16 cellular contexts compared by ENCODE assay signal in the genomic region with DNA sequence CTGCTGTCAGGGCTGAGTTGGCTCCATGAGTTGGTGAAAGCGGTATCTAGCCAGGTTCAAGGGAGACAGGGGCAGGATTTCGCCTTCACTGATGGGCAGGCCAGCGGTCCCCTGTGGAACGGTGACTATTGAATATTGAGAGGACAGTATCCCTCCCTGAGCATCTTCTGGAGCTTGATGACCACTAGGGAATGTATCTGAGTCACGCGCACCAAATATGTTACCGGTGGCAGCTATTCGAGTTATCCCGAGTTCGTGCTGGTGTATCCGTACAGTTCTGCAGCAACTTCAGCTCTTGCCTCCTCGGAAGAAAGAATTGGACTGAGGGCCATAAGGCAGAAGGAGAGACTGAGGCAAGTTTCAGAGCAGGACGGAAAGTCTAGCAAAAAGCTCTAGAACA. TPM values are rescaled to one million over a fixed set of nuclear protein-coding genes. Genes with fewer than 3 reads are reported as not detected.
DNase-seq lines count a peak whose midpoint lies in the region; FAIRE-seq and TF ChIP-seq lines count a peak whose summit lies in the region.
"Had no signal": no experiment of that assay in that cellular context is flagged by ENCODE, and none has a peak within 500 bp of the region (broad histone marks: within the 10 kb centered on the region; RNA-seq: fewer than 3 reads in every experiment).

No MANE protein-coding gene starts in this region.

- H4K5ac ChIP-seq in H9 (ENCODE audit: insufficient read length, low read depth, low read length), result no peak overlapping the region
- H4K5ac ChIP-seq in H1 (ENCODE audit: insufficient read length, low read depth, low read length), result no peak overlapping the region

- no peaks in the 10 kb centered on the region for H3K79me1 ChIP-seq in H9 (ENCODE audit: insufficient read depth, low read depth, low read length, poor library complexity, severe bottlenecking)
- H3K79me1 ChIP-seq in H1 (ENCODE audit: low read depth, low read length), result peaks cover 2% of the 10 kb centered on the region; the same call in 1 of the 2 replicates

- H3K36me3 Mint-ChIP-seq in H9 (ENCODE audit: insufficient read depth in 1 of 3, low read depth in 3 of 3), result peaks cover 25 to 77% (median 56%) of the 10 kb centered on the region in 3 experiments
- H3K36me3 Mint-ChIP-seq in nephron progenitor cell (ENCODE audit: low read depth), result peaks cover 42% of the 10 kb centered on the region

- H2BK15ac ChIP-seq in H9 (ENCODE audit: low read depth, low read length), result no peak overlapping the region
- H2BK15ac ChIP-seq in H1 (ENCODE audit: low read length), result no peak overlapping the region

- POLR2A ChIA-PET in H1 (lab: Charles Lee; ENCODE audit: partially characterized antibody), result interaction anchor here (1.1 to 1.8 kb wide), 3 partner anchors 12 to 38 kb away, joined by 3 to 9 read pairs (median 7); partner anchors contain the start of gene MTHFD1L

- H2BK12ac ChIP-seq in H9 (ENCODE audit: insufficient read length, low read depth, low read length), result no peak overlapping the region
- H2BK12ac ChIP-seq in H1 (ENCODE audit: low read depth, low read length), result no peak overlapping the region

- H3K4me2 ChIP-seq in H9 (ENCODE audit: insufficient read depth, insufficient read length, low read length) (no peak overlapping the region), H1 (ENCODE audit: insufficient read depth in 1 of 2, low read depth in 2 of 2, low read length in 2 of 2) (no peak overlapping the region)
- H3K4me2 ChIP-seq: BLaER1 treated with 17β-estradiol and CSF1 and Interleukin-3, amounts not matched to agents 10 nM and 100 nM had no signal

- no peak overlapping the region for H3K9ac ChIP-seq in H9 (ENCODE audit: extremely low read depth, insufficient read length, low read length)
- H3K9ac ChIP-seq in H1 (replicated peaks in 1 of 4; ENCODE audit: extremely low read depth in 1 of 4, low read depth in 3 of 4, low read length in 3 of 4), result no peak overlapping the region
- H3K9ac ChIP-seq: BLaER1 treated with 17β-estradiol and CSF1 and Interleukin-3, amounts not matched to agents 10 nM and 100 nM; GM23248 had no signal

- H3K79me2 ChIP-seq in H9 (ENCODE audit: insufficient read depth, low read length) (no peaks in the 10 kb centered on the region), H1 (ENCODE audit: control insufficient read depth in 1 of 2, insufficient read depth in 2 of 2, low read length in 2 of 2) (0 out of 4 replicates have a peak, but pooled peaks cover 0 to 6% of the 10 kb centered on the region in 2 experiments)

- TF ChIP-seq POLR2A in H1 (IDR thresholded peaks at IDR 0.05; ENCODE audit: control extremely low read depth in 1 of 2, low read depth in 2 of 2, low read length in 2 of 2), result no peak

- no peak for TF ChIP-seq RAD21 in H1 (IDR thresholded peaks at IDR 0.05 in 1 of 2, conservative IDR thresholded peaks at IDR 0.05 in 1 of 2; ENCODE audit: low read depth in 2 of 2, low read length in 2 of 2)

- H4K8ac ChIP-seq in H9 (replicated peaks; ENCODE audit: insufficient read length, low read depth, low read length), result no peak overlapping the region
- H4K8ac ChIP-seq in H1 (ENCODE audit: extremely low read depth, insufficient read depth, low read length), result 0 out of 2 replicates have a peak overlapping the region, but pooled peaks have one; percentile 57

- H3K18ac ChIP-seq in H9 (ENCODE audit: insufficient read length, low read depth, low read length) (no peak overlapping the region), H1 (ENCODE audit: extremely low read depth, low read length) (no peak overlapping the region)

- FAIRE-seq in H1 (lab: Jason Lieb, UNC), result no peak
- FAIRE-seq: G401.6, GM12891, H54 had no signal

- H3K23ac ChIP-seq in H9 (ENCODE audit: insufficient read length, low read depth, low read length) (no peak overlapping the region), H1 (ENCODE audit: insufficient read length) (no peak overlapping the region)

- no peak overlapping the region for H3K56ac ChIP-seq in H9 (ENCODE audit: insufficient read length, low read depth, low read length)
- H3K56ac ChIP-seq in H1 (replicated peaks; ENCODE audit: insufficient read length, low read depth, low read length), result no peak overlapping the region

- H3K4me1 Mint-ChIP-seq in H9 (peaks cover 2 to 6% of the 10 kb centered on the region in 2 experiments), nephron progenitor cell (peaks cover 32% of the 10 kb centered on the region)

- no peak overlapping the region for H3T11ph ChIP-seq in H9 (ENCODE audit: low read length)

- H3K36me3 ChIP-seq in H1 (ENCODE audit: control insufficient read depth in 2 of 4, insufficient read depth in 4 of 4, low read length in 3 of 4), result peaks cover 8 to 51% (median 29%) of the 10 kb centered on the region in 4 experiments; a peak in 7 of 8 replicates

- H2BK120ac ChIP-seq in H9 (ENCODE audit: low read depth, low read length, poor library complexity, severe bottlenecking) (no peak overlapping the region), H1 (replicated peaks; ENCODE audit: low read depth, low read length) (no peak overlapping the region)

- WGBS in H9 (ENCODE audit: extremely low coverage, insufficient read length, low lambda C conversion rate), result no CpG with 5 or more reads among the region's 13 CpGs
- WGBS in H1 (ENCODE audit: extremely low coverage in 1 of 2, insufficient coverage in 1 of 2, insufficient read length in 1 of 2, insufficient replicate concordance in 2 of 2, low coverage in 1 of 2, low lambda C conversion rate in 2 of 2, missing lambda C conversion rate in 1 of 2), 2 experiments, result 91% methylated on average over 13 of the region's 13 CpGs; no CpG with 5 or more reads in 1 of the 2 experiments

- no peak overlapping the region for H3K4me3 Mint-ChIP-seq in H9
- no peak overlapping the region for H3K4me3 Mint-ChIP-seq in nephron progenitor cell
- H3K4me3 Mint-ChIP-seq: B cell; CD8-positive, alpha-beta T cell; HFFc6 had no signal

- no peaks in the 10 kb centered on the region for H4K20me1 ChIP-seq in H9 (ENCODE audit: control insufficient read depth, insufficient read depth, insufficient read length)
- H4K20me1 ChIP-seq in H1 (replicated peaks in 1 of 2; ENCODE audit: control insufficient read depth in 1 of 2, insufficient read depth in 2 of 2, low read length in 2 of 2), result peaks cover 3 to 5% of the 10 kb centered on the region in 2 experiments

- H2AFZ ChIP-seq in H9 (ENCODE audit: low read length) (no peak overlapping the region), H1 (ENCODE audit: low read length) (no peak overlapping the region)
- H2AFZ ChIP-seq: GM23248 had no signal

- H3K23me2 ChIP-seq in H9 (ENCODE audit: insufficient read length, low read depth, low read length, poor library complexity, severe bottlenecking), result peaks cover 3% of the 10 kb centered on the region
- no peaks in the 10 kb centered on the region for H3K23me2 ChIP-seq in H1 (ENCODE audit: low read depth, low read length)

- CTCF ChIA-PET in H1 (lab: Charles Lee; ENCODE audit: partially characterized antibody), result interaction anchor here (1.0 to 9.7 kb wide), 14 partner anchors 8 to 444 kb away, joined by 3 to 100 read pairs (median 14); no protein-coding TSS in a partner anchor

- peak overlapping the region in 2 of 3 experiments; percentile 69 to 92; a peak in 3 of 7 replicates for H3K27ac Mint-ChIP-seq in H9
- H3K27ac Mint-ChIP-seq in nephron progenitor cell, result peak overlapping the region; percentile 64
- H3K27ac Mint-ChIP-seq: B cell; CD8-positive, alpha-beta T cell; HFFc6 had no signal

- H3K4me1 ChIP-seq in H9 (ENCODE audit: insufficient read depth, low read length) (no peaks in the 10 kb centered on the region), H1 (replicated peaks in 1 of 4; ENCODE audit: control insufficient read depth in 3 of 4, insufficient read depth in 4 of 4, low read length in 3 of 4) (peaks cover 0 to 3% (median 0%) of the 10 kb centered on the region in 4 experiments; a peak in 1 of 7 replicates)

- H3K14ac ChIP-seq in H9 (ENCODE audit: insufficient read depth, low read length) (no peak overlapping the region), H1 (ENCODE audit: insufficient read length) (no peak overlapping the region)

- DNase-seq in H9, result no peak
- no peak for DNase-seq in H1 (ENCODE audit: low read depth in 1 of 2, low spot score in 2 of 2)
- DNase-seq in nephron progenitor cell, result no peak
- no peak for DNase-seq in dedifferentiated amniotic fluid mesenchymal stem cell (ENCODE audit: extremely low spot score)
- DNase-seq in activated CD4-positive, alpha-beta T cell treated with anti-CD3 and anti-CD28 coated beads for 48 hours, result no peak
- no peak for DNase-seq in SW 1271 (lab: John Stamatoyannopoulos, UW)
- DNase-seq: Calu3; CD8-positive, alpha-beta T cell; GM23248; HFFc6 had no signal

- H3K4ac ChIP-seq in H9 (ENCODE audit: low read depth, low read length) (no peak overlapping the region), H1 (replicated peaks; ENCODE audit: insufficient read length, low read depth, low read length) (no peak overlapping the region)

- no peaks in the 10 kb centered on the region for H3K27me3 ChIP-seq in H9 (ENCODE audit: insufficient read depth, low read length)
- no peaks in the 10 kb centered on the region for H3K27me3 ChIP-seq in H1 (replicated peaks in 1 of 4; ENCODE audit: control insufficient read depth in 3 of 4, extremely low read depth in 1 of 4, insufficient read depth in 3 of 4, low read length in 3 of 4)
- H3K27me3 ChIP-seq: BLaER1 treated with 17β-estradiol and CSF1 and Interleukin-3, amounts not matched to agents 10 nM and 100 nM had no signal

- TF ChIP-seq CTCF in H9 (conservative IDR thresholded peaks at IDR 0.05) (no peak), VCaP (conservative IDR thresholded peaks at IDR 0.05) (no peak), H1 (IDR thresholded peaks at IDR 0.05; ENCODE audit: control extremely low read depth in 1 of 3, insufficient read depth in 1 of 3, low read depth in 1 of 3, low read length in 3 of 3) (no peak), nephron progenitor cell (IDR thresholded peaks at IDR 0.05) (no peak)

- H4K91ac ChIP-seq in H9 (ENCODE audit: insufficient read length, low read depth, low read length) (no peak overlapping the region), H1 (replicated peaks; ENCODE audit: insufficient read length, low read length) (no peak overlapping the region)

- H3K27me3 Mint-ChIP-seq in H9 (ENCODE audit: low read depth), result no peaks in the 10 kb centered on the region
- H3K27me3 Mint-ChIP-seq in nephron progenitor cell (ENCODE audit: low read depth, poor library complexity), result no peaks in the 10 kb centered on the region
- H3K27me3 Mint-ChIP-seq: B cell had no signal

- TF ChIP-seq EP300 in H1 (IDR thresholded peaks at IDR 0.05; ENCODE audit: borderline replicate concordance in 1 of 2, low read depth in 2 of 2, low read length in 2 of 2), result no peak

- no peak overlapping the region for H3K4me3 ChIP-seq in H1 (ENCODE audit: extremely low read depth in 1 of 4, insufficient read depth in 2 of 4, low read depth in 3 of 4, low read length in 4 of 4)
- H3K4me3 ChIP-seq: BLaER1 treated with 17β-estradiol and CSF1 and Interleukin-3, amounts not matched to agents 10 nM and 100 nM; GM23248 had no signal

- H2AK5ac ChIP-seq in H9 (ENCODE audit: insufficient read length, low read length) (no peak overlapping the region), H1 (ENCODE audit: low read depth, low read length) (no peak overlapping the region)

- no peak overlapping the region for H2BK20ac ChIP-seq in H9 (ENCODE audit: low read depth, low read length, poor library complexity, severe bottlenecking)
- no peak overlapping the region for H2BK20ac ChIP-seq in H1 (ENCODE audit: low read length)

- no peak overlapping the region for H3K27ac ChIP-seq in H9 (ENCODE audit: insufficient read length, low read depth, low read length)
- peak overlapping the region; percentile 27; the same call in 1 of the 2 replicates for H3K27ac ChIP-seq in VCaP
- no peak overlapping the region for H3K27ac ChIP-seq in H1 (ENCODE audit: low read depth, low read length)
- H3K27ac ChIP-seq: BLaER1 treated with 17β-estradiol and CSF1 and Interleukin-3, amounts not matched to agents 10 nM and 100 nM; GM23248 had no signal

- H2BK5ac ChIP-seq in H9 (ENCODE audit: insufficient read length, low read length) (no peak overlapping the region), H1 (ENCODE audit: low read depth, low read length) (no peak overlapping the region)

- no peaks in the 10 kb centered on the region for H3K9me3 Mint-ChIP-seq in H9
- H3K9me3 Mint-ChIP-seq in nephron progenitor cell, result no peaks in the 10 kb centered on the region
- H3K9me3 Mint-ChIP-seq: CD8-positive, alpha-beta T cell; HFFc6 had no signal

- H3K9me3 ChIP-seq in H9 (ENCODE audit: control insufficient read depth, low read depth, low read length) (no peaks in the 10 kb centered on the region), H1 (ENCODE audit: insufficient read depth in 2 of 2, low read depth in 1 of 2, low read length in 1 of 2) (no peaks in the 10 kb centered on the region)
- H3K9me3 ChIP-seq: BLaER1 treated with 17β-estradiol and CSF1 and Interleukin-3, amounts not matched to agents 10 nM and 100 nM had no signal

RNA-seq across cellular contexts. Expression of gene MTHFD1L, which starts 24.8 kb away (rescaled TPM):
- total RNA-seq in H9 (2021), result 85.2 and 90.2 TPM in 2 replicates
- 104 and 105 TPM in 2 replicates for total RNA-seq in H1 (2021; fragmentation: NEBNext Ultra II Directional; extraction: Animal tissue kit (Norgen Biotek cat#: 25700))
- 26.3 and 29.2 TPM in 2 replicates for polyA plus RNA-seq in H1 (2011; rRNA removed)
- 32.1 TPM for polyA plus RNA-seq in H1 (2011; cell fraction: cytosol; rRNA removed)
- 32.1 TPM for polyA plus RNA-seq in H1 (2011; cell fraction: nucleus; rRNA removed)
- polyA plus RNA-seq in H1 (2012, experiment 1 of 2), result 57.6 to 75.9 TPM (median 64.8 TPM) in 4 replicates
- polyA plus RNA-seq in H1 (2012, experiment 2 of 2), result 41.3 TPM
- 43.7 TPM for polyA plus RNA-seq in H1 (2013, experiment 1 of 2)
- 43.9 TPM for polyA plus RNA-seq in H1 (2013, experiment 2 of 2)
- polyA minus RNA-seq in H1 (2011; rRNA and poly(A)+ RNA removed), result 56.7 and 64.4 TPM in 2 replicates
- polyA minus RNA-seq in H1 (2011; cell fraction: cytosol; rRNA and poly(A)+ RNA removed), result 40.2 TPM
- 74.9 TPM for polyA minus RNA-seq in H1 (2011; cell fraction: nucleus; rRNA and poly(A)+ RNA removed)
